ENCODE assay signal across 8 cellular contexts in the genomic region with DNA sequence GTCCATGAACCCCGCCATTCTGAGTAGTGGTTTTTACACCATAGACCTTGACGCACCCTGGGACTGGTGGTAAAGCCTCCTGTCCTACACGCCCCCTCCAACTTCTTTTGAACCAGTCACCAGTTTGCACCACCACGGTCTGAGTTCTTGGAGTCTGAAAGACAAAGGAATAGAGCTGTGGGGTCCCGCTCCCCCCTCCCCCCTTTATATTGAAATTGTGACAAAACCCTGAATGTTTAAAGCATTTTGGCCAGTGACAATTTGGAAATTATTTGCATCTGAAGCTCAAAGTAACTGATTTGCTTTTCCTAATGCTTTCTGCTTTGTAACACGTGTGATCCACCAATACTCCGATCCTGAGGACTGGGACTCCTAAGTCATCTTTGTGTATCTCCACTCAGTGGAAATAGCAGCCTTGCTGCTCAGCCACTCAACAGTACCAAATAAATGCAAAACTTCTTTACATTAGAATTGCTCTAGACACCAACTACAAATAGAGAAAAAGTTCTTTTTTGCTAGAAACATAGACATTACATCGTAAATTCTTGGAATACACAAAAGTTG. TPM values are rescaled to one million over a fixed set of nuclear protein-coding genes. Genes with fewer than 3 reads are reported as not detected.
DNase-seq lines count a peak whose midpoint lies in the region; ATAC-seq, FAIRE-seq and TF ChIP-seq lines count a peak whose summit lies in the region.

No MANE protein-coding gene starts in this region.

- H3F3A ChIP-seq in GM23248 (ENCODE audit: insufficient read depth) (peaks cover 20% of the 10 kb centered on the region), SK-N-SH (replicated peaks; ENCODE audit: insufficient read depth) (peaks cover 23% of the 10 kb centered on the region)

- CTCF ChIA-PET in A549 (lab: Yijun Ruan, JAX) = interaction anchor here (0.6 to 3.8 kb wide), 6 partner anchors 11 to 386 kb away, joined by 3 to 23 read pairs (median 6); no protein-coding TSS in a partner anchor
- CTCF ChIA-PET in SK-N-SH (lab: Yijun Ruan, JAX) = interaction anchor here (1.1 to 4.5 kb wide), 5 partner anchors 10 to 376 kb away, joined by 3 to 24 read pairs (median 5); a partner anchor contains a TSS

- intact Hi-C loops in psoas muscle (cut with DNase I) = loop anchor here in 1 of 2 donors (1.0 kb wide), 1 partner anchor 150 kb away; a partner anchor contains a TSS

- H4K20me1 ChIP-seq in GM23248 (ENCODE audit: insufficient read depth) (peaks cover 9% of the 10 kb centered on the region; the same call in 1 of the 2 replicates), SK-N-SH (ENCODE audit: insufficient read depth) (peaks cover 36% of the 10 kb centered on the region), fibroblast of lung (ENCODE audit: control insufficient read depth, extremely low read depth, insufficient read depth, low read length) (peaks cover 4% of the 10 kb centered on the region)

- H3K9ac ChIP-seq in GM23248 = peak overlapping the region; percentile 97
- H3K9ac ChIP-seq in SK-N-SH = peak overlapping the region; percentile 97
- H3K9ac ChIP-seq in fibroblast of lung (ENCODE audit: insufficient read depth, low read length) = peak overlapping the region; percentile 70

- FAIRE-seq in A549 (lab: Jason Lieb, UNC) = no peak

- 36% methylated on average over 8 of the region's 8 CpGs for WGBS in A549 (ENCODE audit: missing lambda C conversion rate)
- 36 to 43% methylated on average over 8 of the region's 8 CpGs for WGBS in GM23248 (ENCODE audit: low coverage in 1 of 2, low lambda C conversion rate in 2 of 2, missing lambda C conversion rate in 2 of 2), 2 experiments
- 61% methylated on average over 8 of the region's 8 CpGs for WGBS in SK-N-SH (ENCODE audit: low lambda C conversion rate)
- WGBS in psoas muscle, 3 donors = 61 to 64% (median 63%) methylated on average over 8 of the region's 8 CpGs

- peaks cover 26% of the 10 kb centered on the region for H3K36me3 ChIP-seq in GM23248 (ENCODE audit: low read depth)
- H3K36me3 ChIP-seq in SK-N-SH (replicated peaks in 1 of 2; ENCODE audit: control insufficient read depth in 1 of 2, insufficient read depth in 2 of 2, low read length in 1 of 2) = peaks cover 31 to 32% of the 10 kb centered on the region in 2 experiments
- H3K36me3 ChIP-seq in fibroblast of lung (ENCODE audit: control insufficient read depth, insufficient read depth, low read length) = peaks cover 3% of the 10 kb centered on the region
- H3K36me3 ChIP-seq in psoas muscle (ENCODE audit: insufficient read depth in 1 of 2, low read depth in 1 of 2) = peaks cover 8 to 31% of the 10 kb centered on the region in 2 donors

- TF ChIP-seq EP300 in A549 (IDR thresholded peaks at IDR 0.05) (no peak), SK-N-SH (IDR thresholded peaks at IDR 0.05; ENCODE audit: borderline replicate concordance in 1 of 2, low read depth in 1 of 2, low read length in 1 of 2) (no peak)

- H3K4me3 ChIP-seq in A549 = peak overlapping the region; percentile 84
- peak overlapping the region; percentile 86 for H3K4me3 ChIP-seq in GM23248
- H3K4me3 ChIP-seq in SK-N-SH (ENCODE audit: low read depth in 2 of 2, low read length in 1 of 2) = peak overlapping the region; percentile 51 to 92
- H3K4me3 ChIP-seq in fibroblast of lung (replicated peaks in 1 of 4; ENCODE audit: control extremely low read depth in 1 of 4, insufficient read depth in 1 of 4, low read depth in 3 of 4, low read length in 4 of 4) = peak overlapping the region; percentile 42 to 96 (median 70)
- H3K4me3 ChIP-seq in psoas muscle = peak overlapping the region; percentile 98

- H3K27me3 ChIP-seq in GM23248 (replicated peaks; ENCODE audit: insufficient read depth) (no peaks in the 10 kb centered on the region), SK-N-SH (ENCODE audit: insufficient read depth) (no peaks in the 10 kb centered on the region), fibroblast of lung (ENCODE audit: control insufficient read depth, insufficient read depth, low read length) (no peaks in the 10 kb centered on the region), psoas muscle (ENCODE audit: insufficient read depth in 3 of 3, low read length in 2 of 3) (no peaks in the 10 kb centered on the region)

- H3K9me3 ChIP-seq in A549 = no peaks in the 10 kb centered on the region
- no peaks in the 10 kb centered on the region for H3K9me3 ChIP-seq in GM23248 (ENCODE audit: low read depth)
- no peaks in the 10 kb centered on the region for H3K9me3 ChIP-seq in SK-N-SH
- H3K9me3 ChIP-seq in fibroblast of lung (ENCODE audit: control insufficient read depth, insufficient read depth, low read depth, low read length) = no peaks in the 10 kb centered on the region
- H3K9me3 ChIP-seq in psoas muscle = no peaks in the 10 kb centered on the region

- H2AFZ ChIP-seq in GM23248 (peak overlapping the region; percentile 99), SK-N-SH (ENCODE audit: low read depth) (peak overlapping the region; percentile 93), fibroblast of lung (ENCODE audit: low read length) (peak overlapping the region; percentile 80)

- no peak for TF ChIP-seq CTCF in A549 (IDR thresholded peaks at IDR 0.05)
- no peak for TF ChIP-seq CTCF in SK-N-SH (IDR thresholded peaks at IDR 0.05)
- TF ChIP-seq CTCF in fibroblast of lung (conservative IDR thresholded peaks at IDR 0.05 in 1 of 2, IDR thresholded peaks at IDR 0.05 in 1 of 2; ENCODE audit: low read depth in 1 of 2, low read length in 2 of 2) = no peak
- TF ChIP-seq CTCF in psoas muscle (IDR thresholded peaks at IDR 0.05) = no peak

- DNase-seq in A549 (ENCODE audit: low read depth in 1 of 2, low spot score in 1 of 2) (peak; percentile 41 to 48), GM23248 (peak; percentile 68), SK-N-SH (no peak), fibroblast of lung (ENCODE audit: low read depth in 2 of 2) (peak in 1 of 2 donors; percentile 48), psoas muscle (no peak), SKM-1 (lab: John Stamatoyannopoulos, UW; ENCODE audit: unreplicated experiment) (no peak), NCI-H1694 treated with DMSO at 0.1 percent for 48 hours (lab: John Stamatoyannopoulos, UW) (no peak), EL (no peak)

- H3K27ac ChIP-seq in A549 (peak overlapping the region; percentile 96 to 98), GM23248 (peak overlapping the region; percentile 93), SK-N-SH (ENCODE audit: low read depth in 2 of 2, low read length in 1 of 2) (peak overlapping the region; percentile 92 to 97), fibroblast of lung (ENCODE audit: insufficient read depth, low read length) (peak overlapping the region; percentile 99), psoas muscle (peak overlapping the region; percentile 100)

- TF ChIP-seq POLR2A in A549 (IDR thresholded peaks at IDR 0.05; ENCODE audit: low read length) = no peak

- H3K9me2 ChIP-seq in GM23248 (ENCODE audit: insufficient read depth) (no peaks in the 10 kb centered on the region), SK-N-SH (no peaks in the 10 kb centered on the region)

- H3K4me1 ChIP-seq in A549 (peaks cover 31% of the 10 kb centered on the region), GM23248 (ENCODE audit: insufficient read depth) (peaks cover 9% of the 10 kb centered on the region), SK-N-SH (ENCODE audit: control insufficient read depth in 1 of 2, insufficient read depth in 2 of 2, low read depth in 1 of 2, low read length in 1 of 2) (peaks cover 32 to 36% of the 10 kb centered on the region in 2 experiments), fibroblast of lung (ENCODE audit: control insufficient read depth, extremely low read depth, insufficient read depth, low read length) (no peaks in the 10 kb centered on the region), psoas muscle (peaks cover 22% of the 10 kb centered on the region)

- TF ChIP-seq RAD21 in A549 (conservative IDR thresholded peaks at IDR 0.05 in 1 of 2, IDR thresholded peaks at IDR 0.05 in 1 of 2) (no peak), SK-N-SH (IDR thresholded peaks at IDR 0.05; ENCODE audit: low read length) (no peak)

- POLR2A ChIA-PET in A549 (lab: Yijun Ruan, JAX) = interaction anchor here (0.5 to 2.8 kb wide), 103 partner anchors 11 to 1444 kb away, joined by 3 to 90 read pairs (median 5); a partner anchor contains a TSS
- POLR2A ChIA-PET in SK-N-SH (lab: Yijun Ruan, JAX) = interaction anchor here (0.6 to 2.3 kb wide), 52 partner anchors 8 to 1429 kb away, joined by 3 to 65 read pairs (median 5); a partner anchor contains a TSS

- in situ Hi-C loops in GM23248 (cut with MboI) = no loop called here

- H3K4me2 ChIP-seq in A549 = peak overlapping the region; percentile 85
- peak overlapping the region; percentile 96 for H3K4me2 ChIP-seq in GM23248 (ENCODE audit: unreplicated experiment)
- peak overlapping the region; percentile 72 for H3K4me2 ChIP-seq in SK-N-SH
- peak overlapping the region; percentile 79 for H3K4me2 ChIP-seq in fibroblast of lung (ENCODE audit: extremely low read depth, insufficient read depth, low read length)

- H3K79me2 ChIP-seq in GM23248 (ENCODE audit: insufficient read depth) (peaks cover 40% of the 10 kb centered on the region), SK-N-SH (ENCODE audit: insufficient read depth) (peaks cover 42% of the 10 kb centered on the region), fibroblast of lung (ENCODE audit: control insufficient read depth, insufficient read depth, low read length) (peaks cover 42% of the 10 kb centered on the region)

- ATAC-seq in A549 (peak; percentile 41 to 42), psoas muscle (peak in 2 of 4 donors; percentile 0 to 5)

RNA-seq across cellular contexts. Expression of a gene that starts 0.8 kb away (rescaled TPM):
- polyA plus RNA-seq in A549 (2011; rRNA removed) (356 and 544 TPM in 2 replicates), A549 (2017; fragmentation: RNase III; extraction: RNeasy Plus Mini Kit Qiagen cat#74134 plus additional on column Dnase treatment) (355 to 422 TPM (median 397 TPM) in 3 replicates), GM23248 (2016; fragmentation: Nextera tagmentation; extraction: Ambion mirVana) (156 TPM in 2 replicates), SK-N-SH (2012; rRNA removed) (199 and 212 TPM in 2 replicates), fibroblast of lung (193 and 301 TPM in 2 replicates), psoas muscle (100 to 1,000 TPM in 1 of 3 donors, 10 to 100 TPM in 2; 26.0 to 111 (median 45.8) TPM)
- polyA plus RNA-seq in A549 (2012; cell fraction: cytosol; rRNA removed) = 225 and 298 TPM in 2 replicates
- polyA plus RNA-seq in A549 (2012; cell fraction: nucleus; rRNA removed) = 157 and 250 TPM in 2 replicates
- polyA minus RNA-seq in A549 (2011; rRNA and poly(A)+ RNA removed) = 287 and 351 TPM in 2 replicates
- 86.5 and 95.0 TPM in 2 replicates for total RNA-seq in GM23248 (2014; rRNA removed; shearing (Covaris generic))
- polyA plus RNA-seq in SK-N-SH (2012; cell fraction: cytosol; rRNA removed) = 195 and 227 TPM in 2 replicates
- polyA plus RNA-seq in SK-N-SH (2012; cell fraction: nucleus; rRNA removed) = 186 and 370 TPM in 2 replicates
- total RNA-seq in fibroblast of lung (69.9 and 118 TPM in 2 replicates), psoas muscle (10 to 100 TPM; 35.5 to 78.2 (median 56.7) TPM)
- 153 and 213 TPM in 2 replicates for polyA plus RNA-seq in fibroblast of lung (2012)
- 55.2 and 68.9 TPM in 2 replicates for polyA minus RNA-seq in fibroblast of lung (ENCODE audit: low replicate concordance)

RNA-seq across cellular contexts. Expression of a gene that starts 26.1 kb away (rescaled TPM):
- polyA plus RNA-seq in A549 (2011; rRNA removed) (46.7 and 51.2 TPM in 2 replicates), A549 (2017; fragmentation: RNase III; extraction: RNeasy Plus Mini Kit Qiagen cat#74134 plus additional on column Dnase treatment) (53.2 to 59.0 TPM (median 53.5 TPM) in 3 replicates), GM23248 (2016; fragmentation: Nextera tagmentation; extraction: Ambion mirVana) (14.9 and 15.3 TPM in 2 replicates), SK-N-SH (2012; rRNA removed) (19.2 and 21.6 TPM in 2 replicates), fibroblast of lung (8.2 and 12.3 TPM in 2 replicates), psoas muscle (10 to 100 TPM in 1 of 3 donors, 1 to 10 TPM in 2; 7.2 to 12.1 (median 9.5) TPM)
- polyA plus RNA-seq in A549 (2012; cell fraction: cytosol; rRNA removed) = 19.8 and 22.5 TPM in 2 replicates
- polyA plus RNA-seq in A549 (2012; cell fraction: nucleus; rRNA removed) = 4.4 and 8.1 TPM in 2 replicates
- polyA minus RNA-seq in A549 (2011; rRNA and poly(A)+ RNA removed) = 8.5 and 12.0 TPM in 2 replicates
- 5.2 and 15.3 TPM in 2 replicates for total RNA-seq in GM23248 (2014; rRNA removed; shearing (Covaris generic))
- polyA plus RNA-seq in SK-N-SH (2012; cell fraction: cytosol; rRNA removed) = 24.1 and 29.9 TPM in 2 replicates
- 4.5 and 7.4 TPM in 2 replicates for polyA plus RNA-seq in SK-N-SH (2012; cell fraction: nucleus; rRNA removed)
- total RNA-seq in fibroblast of lung (15.0 and 18.7 TPM in 2 replicates), psoas muscle (10 to 100 TPM in 1 of 4 donors, 1 to 10 TPM in 3; 5.6 to 10.8 (median 9.3) TPM)
- 11.5 and 16.9 TPM in 2 replicates for polyA plus RNA-seq in fibroblast of lung (2012)
- polyA minus RNA-seq in fibroblast of lung (ENCODE audit: low replicate concordance) = 3.9 TPM in 1 of 2 replicates, not detected in the other

Comparison
In these comparisons a context has a peak if more than half of its experiments do, and no peak if none do; other contexts are left out.
1. DNase-seq: peak in A549 (2 of 2) and GM23248 (single experiment); none in SK-N-SH (single experiment), psoas muscle (0 of 2), SKM-1 (single experiment), NCI-H1694 treated with DMSO at 0.1 percent for 48 hours (single experiment) and EL (single experiment).
2. Peak in every context shown above with its lines, with median percentiles within 50 percentile points of each other: H3K27ac ChIP-seq, H3K4me2 ChIP-seq, H3K4me3 ChIP-seq, H2AFZ ChIP-seq and H3K9ac ChIP-seq.